ENCODE assay signal across 16 cellular contexts in the genomic region with DNA sequence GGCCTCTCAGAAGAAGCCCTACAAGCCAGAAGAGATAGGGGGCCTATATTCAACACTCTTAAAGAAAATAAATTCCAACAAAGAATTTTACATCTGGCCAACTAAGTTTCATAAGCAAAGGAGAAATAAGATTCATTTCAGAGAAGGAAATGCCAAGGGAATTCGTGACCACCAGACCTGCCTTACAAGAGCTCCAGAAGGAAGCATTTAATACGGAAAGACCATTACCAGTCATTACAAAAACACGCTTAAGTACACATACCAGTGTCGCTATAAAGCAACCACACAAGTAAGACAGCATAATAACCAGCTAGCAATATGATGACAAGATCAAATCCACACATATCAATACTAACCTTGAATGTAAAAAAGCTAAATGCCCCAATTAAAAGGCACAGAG.
"Had no signal": no experiment of that assay in that cellular context is flagged by ENCODE, and none has a peak within 500 bp of the region (broad histone marks: within the 10 kb centered on the region; RNA-seq: fewer than 3 reads in every experiment).

No MANE protein-coding gene starts in this region.

- DNase-seq: activated CD8-positive, alpha-beta memory T cell treated with anti-CD3 and anti-CD28 coated beads, Interleukin-2, amount 50 U/mL, for 4 hours; activated CD8-positive, alpha-beta T cell treated with anti-CD3 and anti-CD28 coated beads for 36 hours; activated gamma-delta T cell treated with Interleukin-2 at 50 U/mL for 16 hours; activated naive CD8-positive, alpha-beta T cell treated with anti-CD3 and anti-CD28 coated beads for 36 hours; activated T-cell treated with anti-CD3 and anti-CD28 coated beads, Interleukin-2, amount 50 U/mL, for 72 hours; anterior cingulate cortex; effector CD4-positive, alpha-beta T cell; kidney; left ventricle myocardium inferior; nucleus accumbens; stimulated activated CD4-positive, alpha-beta T cell treated with anti-CD3 and anti-CD28 coated beads, Interleukin-15, amount 100 ng/mL, for 24 hours; T-helper 17 cell; thyroid gland had no signal

- H3K4me3 Mint-ChIP-seq: activated CD8-positive, alpha-beta T cell treated with anti-CD3 and anti-CD28 coated beads for 36 hours; activated naive CD8-positive, alpha-beta T cell treated with anti-CD3 and anti-CD28 coated beads for 36 hours; activated T-cell treated with anti-CD3 and anti-CD28 coated beads, Interleukin-2, amount 50 U/mL, for 72 hours; natural killer cell treated with Interleukin-12 subunit alpha and Interleukin-12 subunit beta and Interleukin-15 and Interleukin-18, amount 100 ng/mL, for 72 hours; T-helper 17 cell had no signal

- H3K36me3 Mint-ChIP-seq: activated naive CD8-positive, alpha-beta T cell treated with anti-CD3 and anti-CD28 coated beads for 36 hours had no signal

- H3K36me3 ChIP-seq: gastroesophageal sphincter, left ventricle myocardium inferior, thyroid gland had no signal

- H3K4me3 ChIP-seq: coronary artery, gastroesophageal sphincter, left ventricle myocardium inferior, thyroid gland had no signal

- H3K9me3 ChIP-seq: gastroesophageal sphincter, thyroid gland had no signal

- H3K4me1 Mint-ChIP-seq: activated naive CD8-positive, alpha-beta T cell treated with anti-CD3 and anti-CD28 coated beads for 36 hours; T-helper 17 cell had no signal

- H3K27ac ChIP-seq: coronary artery, gastroesophageal sphincter, left ventricle myocardium inferior, thyroid gland had no signal

- H3K4me1 ChIP-seq: gastroesophageal sphincter, left ventricle myocardium inferior had no signal

- H3K27ac Mint-ChIP-seq: activated CD8-positive, alpha-beta T cell treated with anti-CD3 and anti-CD28 coated beads for 36 hours; activated naive CD8-positive, alpha-beta T cell treated with anti-CD3 and anti-CD28 coated beads for 36 hours; activated T-cell treated with anti-CD3 and anti-CD28 coated beads, Interleukin-2, amount 50 U/mL, for 72 hours; natural killer cell treated with Interleukin-12 subunit alpha and Interleukin-12 subunit beta and Interleukin-15 and Interleukin-18, amount 100 ng/mL, for 72 hours; T-helper 17 cell had no signal

- H3K27me3 Mint-ChIP-seq: activated CD8-positive, alpha-beta T cell treated with anti-CD3 and anti-CD28 coated beads for 36 hours; activated naive CD8-positive, alpha-beta T cell treated with anti-CD3 and anti-CD28 coated beads for 36 hours; natural killer cell treated with Interleukin-12 subunit alpha and Interleukin-12 subunit beta and Interleukin-15 and Interleukin-18, amount 100 ng/mL, for 72 hours; T-helper 17 cell had no signal

- H3K27me3 ChIP-seq: gastroesophageal sphincter, thyroid gland had no signal
